In genomic region chr5:81140942-81141341, GRCh38 we compare ENCODE assay signal across 17 cellular contexts.
DNase-seq lines count a peak whose midpoint lies in the region; ATAC-seq and TF ChIP-seq lines count a peak whose summit lies in the region.
"Had no signal": no experiment of that assay in that cellular context is flagged by ENCODE, and none has a peak within 500 bp of the region (broad histone marks: within the 10 kb centered on the region; RNA-seq: fewer than 3 reads in every experiment).

No MANE protein-coding gene starts in this region.

- peaks cover 9% of the 10 kb centered on the region for H3K9me3 Mint-ChIP-seq in mesothelial cell of epicardium
- peaks cover 0 to 4% (median 0%) of the 10 kb centered on the region in 9 donors for H3K9me3 Mint-ChIP-seq in naive thymus-derived CD8-positive, alpha-beta T cell
- H3K9me3 Mint-ChIP-seq: stimulated activated effector memory CD8-positive, alpha-beta T cell treated with anti-CD3 and anti-CD28 coated beads, Interleukin-12 subunit alpha, Interleukin-12 subunit beta, amount 100 ng/mL, for 72 hours had no signal

- no peaks in the 10 kb centered on the region for H3K27me3 ChIP-seq in sigmoid colon
- H3K27me3 ChIP-seq: BLaER1 treated with 17β-estradiol and CSF1 and Interleukin-3, amounts not matched to agents 10 nM and 100 nM had no signal

- H3K27ac Mint-ChIP-seq in mesothelial cell of epicardium = peak overlapping the region; percentile 36
- H3K27ac Mint-ChIP-seq in naive thymus-derived CD8-positive, alpha-beta T cell = no peak overlapping the region
- H3K27ac Mint-ChIP-seq: stimulated activated effector memory CD8-positive, alpha-beta T cell treated with anti-CD3 and anti-CD28 coated beads, Interleukin-12 subunit alpha, Interleukin-12 subunit beta, amount 100 ng/mL, for 72 hours had no signal

- DNase-seq in AG09309 (ENCODE audit: low read depth) = peak; percentile 57
- DNase-seq in HS-5 (ENCODE audit: low read depth) = peak; percentile 29
- peak; percentile 37 to 67 for DNase-seq in dermis microvascular lymphatic vessel endothelial cell (ENCODE audit: low read depth in 2 of 2)
- no peak for DNase-seq in mesothelial cell of epicardium (ENCODE audit: low spot score in 2 of 2, unreplicated experiment in 2 of 2)
- DNase-seq in naive thymus-derived CD8-positive, alpha-beta T cell = no peak
- DNase-seq in NCI-H748 treated with DMSO at 0.1 percent for 48 hours (lab: John Stamatoyannopoulos, UW) = no peak
- no peak for DNase-seq in globus pallidus (ENCODE audit: low spot score)
- DNase-seq in sigmoid colon = no peak
- DNase-seq: activated CD4-positive, alpha-beta T cell treated with anti-CD3 and anti-CD28 coated beads for 1 hour; amygdala; NCI-H1105 treated with DMSO at 0.1 percent for 48 hours; NCI-H446 treated with DMSO at 0.1 percent for 48 hours; T-helper 1 cell had no signal

- no peaks in the 10 kb centered on the region for H3K27me3 Mint-ChIP-seq in mesothelial cell of epicardium (ENCODE audit: low read depth)
- H3K27me3 Mint-ChIP-seq in naive thymus-derived CD8-positive, alpha-beta T cell = no peaks in the 10 kb centered on the region

- no peak for ATAC-seq in naive thymus-derived CD8-positive, alpha-beta T cell
- ATAC-seq: stimulated activated effector memory CD8-positive, alpha-beta T cell treated with anti-CD3 and anti-CD28 coated beads, Interleukin-12 subunit alpha, Interleukin-12 subunit beta, amount 100 ng/mL, for 72 hours had no signal

- H3K4me1 ChIP-seq in sigmoid colon = peaks cover 0 to 12% (median 7%) of the 10 kb centered on the region in 4 donors
- H3K4me1 ChIP-seq: BLaER1 treated with 17β-estradiol and CSF1 and Interleukin-3, amounts not matched to agents 10 nM and 100 nM; HAP-1; prostate gland had no signal

- H3K9me3 ChIP-seq in sigmoid colon = no peaks in the 10 kb centered on the region
- H3K9me3 ChIP-seq: HAP-1, prostate gland had no signal

- peaks cover 8% of the 10 kb centered on the region for H3K36me3 Mint-ChIP-seq in mesothelial cell of epicardium
- peaks cover 29 to 77% (median 52%) of the 10 kb centered on the region in 3 donors for H3K36me3 Mint-ChIP-seq in naive thymus-derived CD8-positive, alpha-beta T cell

- H3K4me1 Mint-ChIP-seq in mesothelial cell of epicardium = peaks cover 20% of the 10 kb centered on the region
- H3K4me1 Mint-ChIP-seq in naive thymus-derived CD8-positive, alpha-beta T cell = peaks cover 0 to 30% (median 16%) of the 10 kb centered on the region in 4 donors

- WGBS in sigmoid colon, 2 donors = 80 to 87% methylated on average over 1 of the region's 1 CpG

- intact Hi-C loops in sigmoid colon (cut with DNase I) = no loop called here

- no peak for TF ChIP-seq POLR2A in sigmoid colon (IDR thresholded peaks at IDR 0.05)

- POLR2A ChIA-PET in naive thymus-derived CD8-positive, alpha-beta T cell (lab: Charles Lee) = no interaction called here

- H3K4me3 ChIP-seq in AG09309 (ENCODE audit: control insufficient read depth, low read depth, low read length) (no peak overlapping the region), sigmoid colon (no peak overlapping the region)
- H3K4me3 ChIP-seq: BLaER1 treated with 17β-estradiol and CSF1 and Interleukin-3, amounts not matched to agents 10 nM and 100 nM; HAP-1; prostate gland had no signal

- no peaks in the 10 kb centered on the region for H3K36me3 ChIP-seq in sigmoid colon
- H3K36me3 ChIP-seq: BLaER1 treated with 17β-estradiol and CSF1 and Interleukin-3, amounts not matched to agents 10 nM and 100 nM; HAP-1; prostate gland had no signal

- no peak for TF ChIP-seq EP300 in sigmoid colon (IDR thresholded peaks at IDR 0.05)

- H3K4me3 Mint-ChIP-seq in mesothelial cell of epicardium = no peak overlapping the region
- H3K4me3 Mint-ChIP-seq in naive thymus-derived CD8-positive, alpha-beta T cell = no peak overlapping the region
- H3K4me3 Mint-ChIP-seq: stimulated activated effector memory CD8-positive, alpha-beta T cell treated with anti-CD3 and anti-CD28 coated beads, Interleukin-12 subunit alpha, Interleukin-12 subunit beta, amount 100 ng/mL, for 72 hours had no signal

- H3K27ac ChIP-seq in sigmoid colon = no peak overlapping the region
- H3K27ac ChIP-seq: BLaER1 treated with 17β-estradiol and CSF1 and Interleukin-3, amounts not matched to agents 10 nM and 100 nM; prostate gland had no signal

- TF ChIP-seq CTCF in AG09309 (IDR thresholded peaks at IDR 0.05; ENCODE audit: control insufficient read depth, insufficient read depth, low read depth, low read length, missing control alignments) (no peak), mesothelial cell of epicardium (IDR thresholded peaks at IDR 0.05; ENCODE audit: unreplicated experiment) (no peak), sigmoid colon (IDR thresholded peaks at IDR 0.05) (no peak)

Comparison
In these comparisons a context has a peak if more than half of its experiments do, and no peak if none do; other contexts are left out.
1. DNase-seq: peak in AG09309 (single experiment), HS-5 (single experiment) and dermis microvascular lymphatic vessel endothelial cell (2 of 2); none in mesothelial cell of epicardium (0 of 2), naive thymus-derived CD8-positive, alpha-beta T cell (0 of 10), NCI-H748 treated with DMSO at 0.1 percent for 48 hours (single experiment), globus pallidus (single experiment) and sigmoid colon (single experiment).